In the genomic region with DNA sequence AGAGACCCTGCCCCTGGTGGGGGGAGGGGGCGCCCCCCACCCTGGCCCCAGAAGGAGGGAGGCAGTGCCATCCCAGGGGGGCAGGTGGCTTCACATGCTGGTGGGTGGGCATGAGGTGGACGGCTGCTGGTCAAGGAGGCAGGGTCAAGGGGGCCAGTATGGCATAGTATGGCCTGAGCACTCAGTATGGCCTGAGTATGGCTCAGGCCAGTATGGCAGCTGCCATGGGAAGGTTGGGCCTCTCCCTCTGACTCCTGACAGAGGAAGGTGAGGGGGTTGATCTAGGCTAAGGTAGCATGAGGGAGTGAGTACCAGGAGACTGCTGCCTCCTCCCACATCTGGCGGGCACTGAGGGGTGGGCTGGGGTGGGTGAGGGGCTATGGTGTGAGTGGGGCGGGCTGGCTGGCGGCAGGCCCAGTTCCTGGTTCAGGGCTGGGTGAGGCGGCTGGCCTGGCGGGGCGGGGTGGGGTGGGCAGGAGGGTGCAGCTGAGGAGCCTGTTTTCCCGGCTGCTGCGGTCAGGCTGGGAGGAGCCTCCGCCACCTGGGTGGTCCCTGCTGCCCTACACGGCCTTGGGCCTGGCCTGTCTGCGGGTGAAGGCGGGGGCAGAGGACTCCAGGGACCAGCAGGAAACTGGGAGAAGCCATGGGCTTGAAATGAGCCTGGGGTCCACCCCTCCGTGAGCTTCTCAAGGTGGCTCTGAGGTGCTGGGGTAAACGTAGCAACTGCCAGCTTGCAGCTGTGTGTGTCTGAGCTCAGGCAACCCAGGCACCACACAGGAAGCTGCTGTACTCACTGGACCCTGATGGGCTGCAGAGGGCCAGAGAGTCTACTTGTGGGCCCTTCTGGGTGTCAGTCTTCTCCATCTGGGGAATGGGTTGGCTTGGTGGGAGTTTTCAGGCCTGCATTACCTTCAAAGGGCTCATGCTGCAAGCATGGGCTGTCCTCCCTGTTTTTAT, we compare ENCODE assay signal across 8 cellular contexts. TPM values are rescaled to one million over a fixed set of nuclear protein-coding genes. Genes with fewer than 3 reads are reported as not detected.
DNase-seq lines count a peak whose midpoint lies in the region; ATAC-seq and TF ChIP-seq lines count a peak whose summit lies in the region.

No MANE protein-coding gene starts in this region.

- DNase-seq in natural killer cell (no peak), T-helper 17 cell (no peak)
- no peak for DNase-seq in natural killer cell treated with Interleukin-12 subunit alpha and Interleukin-12 subunit beta and Interleukin-15 and Interleukin-18, amount 100 ng/mL, for 72 hours (ENCODE audit: low spot score)
- DNase-seq in stimulated activated CD4-positive, alpha-beta T cell treated with anti-CD3 and anti-CD28 coated beads, Interleukin-4, amount 100 ng/mL, for 24 hours: no peak

- ATAC-seq in natural killer cell (peak; percentile 36 to 57 (median 51)), esophagus mucosa (peak; percentile 78), T-helper 17 cell (no peak), GM21515 (IDR thresholded peaks at IDR 0.05; ENCODE audit: unreplicated experiment) (no peak), GM21737 (IDR thresholded peaks at IDR 0.05; ENCODE audit: unreplicated experiment) (no peak)
- ATAC-seq in natural killer cell treated with Interleukin-12 subunit alpha and Interleukin-12 subunit beta and Interleukin-15 and Interleukin-18, amount 100 ng/mL, for 72 hours: no peak

- H3K27ac Mint-ChIP-seq in natural killer cell (peak overlapping the region; percentile 47 to 56), nephron (peak overlapping the region; percentile 52 to 86 (median 56)), T-helper 17 cell (no peak overlapping the region)
- H3K27ac Mint-ChIP-seq in natural killer cell treated with Interleukin-12 subunit alpha and Interleukin-12 subunit beta and Interleukin-15 and Interleukin-18, amount 100 ng/mL, for 72 hours: peak overlapping the region in 1 of 2 donors; percentile 41

- intact Hi-C loops in natural killer cell (cut with micrococcal nuclease): no loop called here

- no peaks in the 10 kb centered on the region for H3K36me3 Mint-ChIP-seq in natural killer cell
- no peaks in the 10 kb centered on the region for H3K36me3 Mint-ChIP-seq in natural killer cell treated with Interleukin-12 subunit alpha and Interleukin-12 subunit beta and Interleukin-15 and Interleukin-18, amount 100 ng/mL, for 72 hours
- H3K36me3 Mint-ChIP-seq in nephron (ENCODE audit: low read depth): no peaks in the 10 kb centered on the region
- H3K36me3 Mint-ChIP-seq in T-helper 17 cell (ENCODE audit: low read depth): no peaks in the 10 kb centered on the region

- H3K4me1 Mint-ChIP-seq in natural killer cell: peaks cover 36 to 48% of the 10 kb centered on the region in 2 donors
- H3K4me1 Mint-ChIP-seq in natural killer cell treated with Interleukin-12 subunit alpha and Interleukin-12 subunit beta and Interleukin-15 and Interleukin-18, amount 100 ng/mL, for 72 hours (ENCODE audit: low read depth in 2 of 2): peaks cover 19 to 33% of the 10 kb centered on the region in 2 donors
- H3K4me1 Mint-ChIP-seq in nephron: peaks cover 56% of the 10 kb centered on the region
- H3K4me1 Mint-ChIP-seq in T-helper 17 cell: peaks cover 23% of the 10 kb centered on the region

- no peaks in the 10 kb centered on the region for H3K9me3 ChIP-seq in T-helper 17 cell (ENCODE audit: control insufficient read depth, low read length, poor library complexity, severe bottlenecking)

- H3K27me3 Mint-ChIP-seq in natural killer cell (ENCODE audit: low read depth in 2 of 2) (no peaks in the 10 kb centered on the region), nephron (ENCODE audit: low read depth) (peaks cover 4% of the 10 kb centered on the region), T-helper 17 cell (no peaks in the 10 kb centered on the region)
- H3K27me3 Mint-ChIP-seq in natural killer cell treated with Interleukin-12 subunit alpha and Interleukin-12 subunit beta and Interleukin-15 and Interleukin-18, amount 100 ng/mL, for 72 hours: no peaks in the 10 kb centered on the region

- TF ChIP-seq CTCF in natural killer cell (IDR thresholded peaks at IDR 0.05) (no peak), nephron (IDR thresholded peaks at IDR 0.05; ENCODE audit: unreplicated experiment in 3 of 3) (no peak)

- no peaks in the 10 kb centered on the region for H3K9me3 Mint-ChIP-seq in natural killer cell
- no peaks in the 10 kb centered on the region for H3K9me3 Mint-ChIP-seq in natural killer cell treated with Interleukin-12 subunit alpha and Interleukin-12 subunit beta and Interleukin-15 and Interleukin-18, amount 100 ng/mL, for 72 hours
- no peaks in the 10 kb centered on the region for H3K9me3 Mint-ChIP-seq in nephron

- H3K4me3 Mint-ChIP-seq in natural killer cell (no peak overlapping the region), nephron (no peak overlapping the region), T-helper 17 cell (no peak overlapping the region)
- H3K4me3 Mint-ChIP-seq in natural killer cell treated with Interleukin-12 subunit alpha and Interleukin-12 subunit beta and Interleukin-15 and Interleukin-18, amount 100 ng/mL, for 72 hours: no peak overlapping the region

RNA-seq across cellular contexts. Expression of gene RAI1, which starts 57.0 kb away (rescaled TPM):
- total RNA-seq in natural killer cell (10 to 100 TPM; 39.8 to 55.0 (median 49.4) TPM), esophagus mucosa (20.4 TPM), T-helper 17 cell (10 to 100 TPM; 18.4 to 18.6 TPM)
- total RNA-seq in natural killer cell treated with Interleukin-12 subunit alpha and Interleukin-12 subunit beta and Interleukin-15 and Interleukin-18, amount 100 ng/mL, for 72 hours: 10 to 100 TPM; 15.8 to 31.0 TPM

Comparison
In these comparisons a context has a peak if more than half of its experiments do, and no peak if none do; other contexts are left out.
1. ATAC-seq: peak in natural killer cell (3 of 3) and esophagus mucosa (single experiment); none in natural killer cell treated with Interleukin-12 subunit alpha and Interleukin-12 subunit beta and Interleukin-15 and Interleukin-18, amount 100 ng/mL, for 72 hours (0 of 2), T-helper 17 cell (single experiment), GM21515 (single experiment) and GM21737 (single experiment).